In the genomic region with DNA sequence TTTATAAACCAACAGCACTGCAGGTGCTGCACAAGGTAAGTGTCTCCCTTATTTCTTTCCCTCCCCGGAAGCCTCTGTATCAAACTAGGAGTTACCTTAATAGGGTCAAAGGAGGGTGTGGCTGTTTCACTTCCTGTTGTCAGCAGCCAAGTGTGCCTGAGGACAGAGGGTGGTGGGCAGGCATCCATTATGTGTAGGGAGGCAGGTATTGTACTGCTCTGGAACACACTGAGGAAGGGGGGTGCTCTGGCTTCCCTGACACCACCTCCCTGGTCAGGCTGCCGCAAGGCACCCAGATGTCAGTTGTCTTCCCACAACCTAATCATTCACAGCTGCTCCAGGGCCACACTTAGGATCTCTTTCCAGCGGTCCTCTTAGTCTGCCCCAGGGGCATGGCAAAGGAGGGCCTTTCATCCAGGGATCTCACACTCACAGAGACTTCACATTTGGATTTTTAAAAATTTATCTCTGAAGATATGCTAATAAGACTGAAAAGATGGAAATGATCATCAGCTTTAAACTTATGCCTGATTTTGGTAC, we compare ENCODE assay signal across 2 cellular contexts.
TF ChIP-seq lines count a peak whose summit lies in the region.

No MANE protein-coding gene starts in this region.

TF ChIP-seq in HCT116, 20 proteins besides CTCF, POLR2A, EP300 and RAD21 (continued from another document):
- TF ChIP-seq, protein P1, sequence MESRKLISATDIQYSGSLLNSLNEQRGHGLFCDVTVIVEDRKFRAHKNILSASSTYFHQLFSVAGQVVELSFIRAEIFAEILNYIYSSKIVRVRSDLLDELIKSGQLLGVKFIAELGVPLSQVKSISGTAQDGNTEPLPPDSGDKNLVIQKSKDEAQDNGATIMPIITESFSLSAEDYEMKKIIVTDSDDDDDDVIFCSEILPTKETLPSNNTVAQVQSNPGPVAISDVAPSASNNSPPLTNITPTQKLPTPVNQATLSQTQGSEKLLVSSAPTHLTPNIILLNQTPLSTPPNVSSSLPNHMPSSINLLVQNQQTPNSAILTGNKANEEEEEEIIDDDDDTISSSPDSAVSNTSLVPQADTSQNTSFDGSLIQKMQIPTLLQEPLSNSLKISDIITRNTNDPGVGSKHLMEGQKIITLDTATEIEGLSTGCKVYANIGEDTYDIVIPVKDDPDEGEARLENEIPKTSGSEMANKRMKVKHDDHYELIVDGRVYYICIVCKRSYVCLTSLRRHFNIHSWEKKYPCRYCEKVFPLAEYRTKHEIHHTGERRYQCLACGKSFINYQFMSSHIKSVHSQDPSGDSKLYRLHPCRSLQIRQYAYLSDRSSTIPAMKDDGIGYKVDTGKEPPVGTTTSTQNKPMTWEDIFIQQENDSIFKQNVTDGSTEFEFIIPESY (IDR thresholded peaks at IDR 0.05; ENCODE audit: extremely low read depth, insufficient replicate concordance, low read length), result no peak
- TF ChIP-seq SRF (IDR thresholded peaks at IDR 0.05; ENCODE audit: low read depth) (peak; percentile 59; the same call in 1 of the 2 replicates), SIN3A (IDR thresholded peaks at IDR 0.05; ENCODE audit: low read depth) (no peak), ZFX (IDR thresholded peaks at IDR 0.05) (no peak), CBX3 (IDR thresholded peaks at IDR 0.05; ENCODE audit: low read depth) (no peak)
- TF ChIP-seq, protein P2, sequence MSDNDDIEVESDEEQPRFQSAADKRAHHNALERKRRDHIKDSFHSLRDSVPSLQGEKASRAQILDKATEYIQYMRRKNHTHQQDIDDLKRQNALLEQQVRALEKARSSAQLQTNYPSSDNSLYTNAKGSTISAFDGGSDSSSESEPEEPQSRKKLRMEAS (IDR thresholded peaks at IDR 0.05), result 0 out of 2 replicates have a peak, but pooled peaks have one; percentile 33

TF ChIP-seq in HepG2, 621 proteins besides CTCF, POLR2A, EP300 and RAD21 (continued from another document and continues in another):
- TF ChIP-seq, protein P3, sequence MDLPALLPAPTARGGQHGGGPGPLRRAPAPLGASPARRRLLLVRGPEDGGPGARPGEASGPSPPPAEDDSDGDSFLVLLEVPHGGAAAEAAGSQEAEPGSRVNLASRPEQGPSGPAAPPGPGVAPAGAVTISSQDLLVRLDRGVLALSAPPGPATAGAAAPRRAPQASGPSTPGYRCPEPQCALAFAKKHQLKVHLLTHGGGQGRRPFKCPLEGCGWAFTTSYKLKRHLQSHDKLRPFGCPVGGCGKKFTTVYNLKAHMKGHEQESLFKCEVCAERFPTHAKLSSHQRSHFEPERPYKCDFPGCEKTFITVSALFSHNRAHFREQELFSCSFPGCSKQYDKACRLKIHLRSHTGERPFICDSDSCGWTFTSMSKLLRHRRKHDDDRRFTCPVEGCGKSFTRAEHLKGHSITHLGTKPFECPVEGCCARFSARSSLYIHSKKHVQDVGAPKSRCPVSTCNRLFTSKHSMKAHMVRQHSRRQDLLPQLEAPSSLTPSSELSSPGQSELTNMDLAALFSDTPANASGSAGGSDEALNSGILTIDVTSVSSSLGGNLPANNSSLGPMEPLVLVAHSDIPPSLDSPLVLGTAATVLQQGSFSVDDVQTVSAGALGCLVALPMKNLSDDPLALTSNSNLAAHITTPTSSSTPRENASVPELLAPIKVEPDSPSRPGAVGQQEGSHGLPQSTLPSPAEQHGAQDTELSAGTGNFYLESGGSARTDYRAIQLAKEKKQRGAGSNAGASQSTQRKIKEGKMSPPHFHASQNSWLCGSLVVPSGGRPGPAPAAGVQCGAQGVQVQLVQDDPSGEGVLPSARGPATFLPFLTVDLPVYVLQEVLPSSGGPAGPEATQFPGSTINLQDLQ (CRISPR knock-in tag; IDR thresholded peaks at IDR 0.05), result 0 out of 2 replicates have a peak, but pooled peaks have one; percentile 88
- TF ChIP-seq, protein P4, sequence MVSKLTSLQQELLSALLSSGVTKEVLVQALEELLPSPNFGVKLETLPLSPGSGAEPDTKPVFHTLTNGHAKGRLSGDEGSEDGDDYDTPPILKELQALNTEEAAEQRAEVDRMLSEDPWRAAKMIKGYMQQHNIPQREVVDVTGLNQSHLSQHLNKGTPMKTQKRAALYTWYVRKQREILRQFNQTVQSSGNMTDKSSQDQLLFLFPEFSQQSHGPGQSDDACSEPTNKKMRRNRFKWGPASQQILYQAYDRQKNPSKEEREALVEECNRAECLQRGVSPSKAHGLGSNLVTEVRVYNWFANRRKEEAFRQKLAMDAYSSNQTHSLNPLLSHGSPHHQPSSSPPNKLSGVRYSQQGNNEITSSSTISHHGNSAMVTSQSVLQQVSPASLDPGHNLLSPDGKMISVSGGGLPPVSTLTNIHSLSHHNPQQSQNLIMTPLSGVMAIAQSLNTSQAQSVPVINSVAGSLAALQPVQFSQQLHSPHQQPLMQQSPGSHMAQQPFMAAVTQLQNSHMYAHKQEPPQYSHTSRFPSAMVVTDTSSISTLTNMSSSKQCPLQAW (CRISPR knock-in tag; IDR thresholded peaks at IDR 0.05), result no peak
- TF ChIP-seq ELF1 (CRISPR knock-in tag; IDR thresholded peaks at IDR 0.05) (peak; percentile 42; the same call in 1 of the 2 replicates), CBFB (CRISPR knock-in tag; IDR thresholded peaks at IDR 0.05) (0 out of 2 replicates have a peak, but pooled peaks have one; percentile 27), PPARG (CRISPR knock-in tag; conservative IDR thresholded peaks at IDR 0.05) (no peak), ELF3 (CRISPR knock-in tag; IDR thresholded peaks at IDR 0.05) (0 out of 2 replicates have a peak, but pooled peaks have one; percentile 9), NCOA2 (CRISPR knock-in tag; IDR thresholded peaks at IDR 0.05) (0 out of 2 replicates have a peak, but pooled peaks have one; percentile 6), GLI4 (CRISPR knock-in tag; IDR thresholded peaks at IDR 0.05; ENCODE audit: borderline replicate concordance) (0 out of 2 replicates have a peak, but pooled peaks have one; percentile 8), KLF16 (CRISPR knock-in tag; IDR thresholded peaks at IDR 0.05) (peak in 1 of 2 experiments; percentile 26; a peak in 1 of 4 replicates), FOXP1 (IDR thresholded peaks at IDR 0.05) (no peak), FOXP1 (CRISPR knock-in tag; IDR thresholded peaks at IDR 0.05) (peak; percentile 9; the same call in 1 of the 2 replicates), SNAPC2 (CRISPR knock-in tag; IDR thresholded peaks at IDR 0.05) (0 out of 2 replicates have a peak, but pooled peaks have one; percentile 24), ZNF546 (CRISPR knock-in tag; conservative IDR thresholded peaks at IDR 0.05) (0 out of 2 replicates have a peak, but pooled peaks have one; percentile 26), TBX2 (CRISPR knock-in tag; IDR thresholded peaks at IDR 0.05; ENCODE audit: borderline replicate concordance) (peak; percentile 6; the same call in 1 of the 2 replicates), ZNF777 (CRISPR knock-in tag; IDR thresholded peaks at IDR 0.05) (0 out of 2 replicates have a peak, but pooled peaks have one; percentile 17), ZNF780A (CRISPR knock-in tag; IDR thresholded peaks at IDR 0.05) (no peak)
- TF ChIP-seq, protein P5, sequence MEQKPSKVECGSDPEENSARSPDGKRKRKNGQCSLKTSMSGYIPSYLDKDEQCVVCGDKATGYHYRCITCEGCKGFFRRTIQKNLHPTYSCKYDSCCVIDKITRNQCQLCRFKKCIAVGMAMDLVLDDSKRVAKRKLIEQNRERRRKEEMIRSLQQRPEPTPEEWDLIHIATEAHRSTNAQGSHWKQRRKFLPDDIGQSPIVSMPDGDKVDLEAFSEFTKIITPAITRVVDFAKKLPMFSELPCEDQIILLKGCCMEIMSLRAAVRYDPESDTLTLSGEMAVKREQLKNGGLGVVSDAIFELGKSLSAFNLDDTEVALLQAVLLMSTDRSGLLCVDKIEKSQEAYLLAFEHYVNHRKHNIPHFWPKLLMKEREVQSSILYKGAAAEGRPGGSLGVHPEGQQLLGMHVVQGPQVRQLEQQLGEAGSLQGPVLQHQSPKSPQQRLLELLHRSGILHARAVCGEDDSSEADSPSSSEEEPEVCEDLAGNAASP (CRISPR knock-in tag; IDR thresholded peaks at IDR 0.05; ENCODE audit: borderline replicate concordance), result peak; percentile 69; the same call in 1 of the 2 replicates
- TF ChIP-seq, protein P6, sequence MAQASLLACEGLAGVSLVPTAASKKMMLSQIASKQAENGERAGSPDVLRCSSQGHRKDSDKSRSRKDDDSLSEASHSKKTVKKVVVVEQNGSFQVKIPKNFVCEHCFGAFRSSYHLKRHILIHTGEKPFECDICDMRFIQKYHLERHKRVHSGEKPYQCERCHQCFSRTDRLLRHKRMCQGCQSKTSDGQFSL (CRISPR knock-in tag; IDR thresholded peaks at IDR 0.05), result 0 out of 2 replicates have a peak, but pooled peaks have one; percentile 3
- TF ChIP-seq, protein P7, sequence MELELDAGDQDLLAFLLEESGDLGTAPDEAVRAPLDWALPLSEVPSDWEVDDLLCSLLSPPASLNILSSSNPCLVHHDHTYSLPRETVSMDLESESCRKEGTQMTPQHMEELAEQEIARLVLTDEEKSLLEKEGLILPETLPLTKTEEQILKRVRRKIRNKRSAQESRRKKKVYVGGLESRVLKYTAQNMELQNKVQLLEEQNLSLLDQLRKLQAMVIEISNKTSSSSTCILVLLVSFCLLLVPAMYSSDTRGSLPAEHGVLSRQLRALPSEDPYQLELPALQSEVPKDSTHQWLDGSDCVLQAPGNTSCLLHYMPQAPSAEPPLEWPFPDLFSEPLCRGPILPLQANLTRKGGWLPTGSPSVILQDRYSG (CRISPR knock-in tag; IDR thresholded peaks at IDR 0.05), result 0 out of 2 replicates have a peak, but pooled peaks have one; percentile 43
- TF ChIP-seq, protein P8, sequence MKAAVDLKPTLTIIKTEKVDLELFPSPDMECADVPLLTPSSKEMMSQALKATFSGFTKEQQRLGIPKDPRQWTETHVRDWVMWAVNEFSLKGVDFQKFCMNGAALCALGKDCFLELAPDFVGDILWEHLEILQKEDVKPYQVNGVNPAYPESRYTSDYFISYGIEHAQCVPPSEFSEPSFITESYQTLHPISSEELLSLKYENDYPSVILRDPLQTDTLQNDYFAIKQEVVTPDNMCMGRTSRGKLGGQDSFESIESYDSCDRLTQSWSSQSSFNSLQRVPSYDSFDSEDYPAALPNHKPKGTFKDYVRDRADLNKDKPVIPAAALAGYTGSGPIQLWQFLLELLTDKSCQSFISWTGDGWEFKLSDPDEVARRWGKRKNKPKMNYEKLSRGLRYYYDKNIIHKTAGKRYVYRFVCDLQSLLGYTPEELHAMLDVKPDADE (CRISPR knock-in tag; IDR thresholded peaks at IDR 0.05), result no peak
- TF ChIP-seq, protein P9, sequence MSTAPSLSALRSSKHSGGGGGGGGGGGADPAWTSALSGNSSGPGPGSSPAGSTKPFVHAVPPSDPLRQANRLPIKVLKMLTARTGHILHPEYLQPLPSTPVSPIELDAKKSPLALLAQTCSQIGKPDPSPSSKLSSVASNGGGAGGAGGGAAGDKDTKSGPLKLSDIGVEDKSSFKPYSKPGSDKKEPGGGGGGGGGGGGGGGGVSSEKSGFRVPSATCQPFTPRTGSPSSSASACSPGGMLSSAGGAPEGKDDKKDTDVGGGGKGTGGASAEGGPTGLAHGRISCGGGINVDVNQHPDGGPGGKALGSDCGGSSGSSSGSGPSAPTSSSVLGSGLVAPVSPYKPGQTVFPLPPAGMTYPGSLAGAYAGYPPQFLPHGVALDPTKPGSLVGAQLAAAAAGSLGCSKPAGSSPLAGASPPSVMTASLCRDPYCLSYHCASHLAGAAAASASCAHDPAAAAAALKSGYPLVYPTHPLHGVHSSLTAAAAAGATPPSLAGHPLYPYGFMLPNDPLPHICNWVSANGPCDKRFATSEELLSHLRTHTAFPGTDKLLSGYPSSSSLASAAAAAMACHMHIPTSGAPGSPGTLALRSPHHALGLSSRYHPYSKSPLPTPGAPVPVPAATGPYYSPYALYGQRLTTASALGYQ (CRISPR knock-in tag; IDR thresholded peaks at IDR 0.05), result 0 out of 2 replicates have a peak, but pooled peaks have one; percentile 11
- TF ChIP-seq, protein P10, sequence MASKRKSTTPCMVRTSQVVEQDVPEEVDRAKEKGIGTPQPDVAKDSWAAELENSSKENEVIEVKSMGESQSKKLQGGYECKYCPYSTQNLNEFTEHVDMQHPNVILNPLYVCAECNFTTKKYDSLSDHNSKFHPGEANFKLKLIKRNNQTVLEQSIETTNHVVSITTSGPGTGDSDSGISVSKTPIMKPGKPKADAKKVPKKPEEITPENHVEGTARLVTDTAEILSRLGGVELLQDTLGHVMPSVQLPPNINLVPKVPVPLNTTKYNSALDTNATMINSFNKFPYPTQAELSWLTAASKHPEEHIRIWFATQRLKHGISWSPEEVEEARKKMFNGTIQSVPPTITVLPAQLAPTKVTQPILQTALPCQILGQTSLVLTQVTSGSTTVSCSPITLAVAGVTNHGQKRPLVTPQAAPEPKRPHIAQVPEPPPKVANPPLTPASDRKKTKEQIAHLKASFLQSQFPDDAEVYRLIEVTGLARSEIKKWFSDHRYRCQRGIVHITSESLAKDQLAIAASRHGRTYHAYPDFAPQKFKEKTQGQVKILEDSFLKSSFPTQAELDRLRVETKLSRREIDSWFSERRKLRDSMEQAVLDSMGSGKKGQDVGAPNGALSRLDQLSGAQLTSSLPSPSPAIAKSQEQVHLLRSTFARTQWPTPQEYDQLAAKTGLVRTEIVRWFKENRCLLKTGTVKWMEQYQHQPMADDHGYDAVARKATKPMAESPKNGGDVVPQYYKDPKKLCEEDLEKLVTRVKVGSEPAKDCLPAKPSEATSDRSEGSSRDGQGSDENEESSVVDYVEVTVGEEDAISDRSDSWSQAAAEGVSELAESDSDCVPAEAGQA (IDR thresholded peaks at IDR 0.05; ENCODE audit: low read depth), result 0 out of 2 replicates have a peak, but pooled peaks have one; percentile 41
- TF ChIP-seq, protein P10 (CRISPR knock-in tag; IDR thresholded peaks at IDR 0.05; ENCODE audit: borderline replicate concordance), result no peak
- TF ChIP-seq, protein P11, sequence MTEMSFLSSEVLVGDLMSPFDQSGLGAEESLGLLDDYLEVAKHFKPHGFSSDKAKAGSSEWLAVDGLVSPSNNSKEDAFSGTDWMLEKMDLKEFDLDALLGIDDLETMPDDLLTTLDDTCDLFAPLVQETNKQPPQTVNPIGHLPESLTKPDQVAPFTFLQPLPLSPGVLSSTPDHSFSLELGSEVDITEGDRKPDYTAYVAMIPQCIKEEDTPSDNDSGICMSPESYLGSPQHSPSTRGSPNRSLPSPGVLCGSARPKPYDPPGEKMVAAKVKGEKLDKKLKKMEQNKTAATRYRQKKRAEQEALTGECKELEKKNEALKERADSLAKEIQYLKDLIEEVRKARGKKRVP (CRISPR knock-in tag; IDR thresholded peaks at IDR 0.05), result 0 out of 4 replicates have a peak, but pooled peaks of 1 of the 2 experiments have one; percentile 0
